6 cellular contexts compared by ENCODE assay signal in genomic region chr3:1017879-1018278, GRCh38.
"Had no signal": no experiment of that assay in that cellular context is flagged by ENCODE, and none has a peak within 500 bp of the region (broad histone marks: within the 10 kb centered on the region; RNA-seq: fewer than 3 reads in every experiment).

No MANE protein-coding gene starts in this region.

- H3K4me3 ChIP-seq: K562 had no signal

- H3K27ac ChIP-seq: HL-60 had no signal

- ATAC-seq: HepG2, K562 had no signal

- DNase-seq: IMR-90, KBM-7, KG1 had no signal
